8 cellular contexts compared by ENCODE assay signal in genomic region chr9:89497181-89497963, GRCh38. TPM values are rescaled to one million over a fixed set of nuclear protein-coding genes. Genes with fewer than 3 reads are reported as not detected.
A peak's percentile ranks its signal among the peaks of the same experiment; 100 is the strongest.
DNase-seq lines count a peak whose midpoint lies in the region; ATAC-seq and TF ChIP-seq lines count a peak whose summit lies in the region.

No MANE protein-coding gene starts in this region.

- intact Hi-C loops in activated CD4-positive, alpha-beta T cell treated with anti-CD3 and anti-CD28 coated beads, Interleukin-2, amount 10 ng/mL, durations not matched to agents 24 days and 14 days (cut with micrococcal nuclease): loop anchor here (2.0 kb wide), 2 partner anchors 37 to 51 kb away; no protein-coding TSS in a partner anchor

- no peaks in the 10 kb centered on the region for H3K36me3 ChIP-seq in hepatocyte (replicated peaks; ENCODE audit: insufficient read depth, low read depth)
- no peaks in the 10 kb centered on the region for H3K36me3 ChIP-seq in skeletal muscle tissue (ENCODE audit: control insufficient read depth in 3 of 3, insufficient read depth in 3 of 3, low read length in 3 of 3)

- H3K4me1 ChIP-seq in hepatocyte (ENCODE audit: insufficient read depth) (peaks cover 4% of the 10 kb centered on the region), skeletal muscle tissue (ENCODE audit: control insufficient read depth in 3 of 3, insufficient read depth in 3 of 3, low read length in 3 of 3) (peaks cover 43 to 51% (median 47%) of the 10 kb centered on the region in 3 donors)

- ATAC-seq in HG03439 (IDR thresholded peaks at IDR 0.05; ENCODE audit: unreplicated experiment): peak; percentile 39

- no peak for TF ChIP-seq CTCF in hepatocyte (IDR thresholded peaks at IDR 0.05; ENCODE audit: poor library complexity)

- DNase-seq in activated CD4-positive, alpha-beta T cell treated with anti-CD3 and anti-CD28 coated beads, Interleukin-2, amount 10 ng/mL, durations not matched to agents 24 days and 14 days: peak; percentile 85
- no peak for DNase-seq in activated CD4-positive, alpha-beta T cell treated with anti-CD3 and anti-CD28 coated beads for 48 hours
- peak; percentile 36 for DNase-seq in activated naive CD8-positive, alpha-beta T cell treated with anti-CD3 and anti-CD28 coated beads for 36 hours
- DNase-seq in hepatocyte (ENCODE audit: low spot score) (peak; percentile 30), cortex of kidney (lab: John Stamatoyannopoulos, UW) (no peak), superior temporal gyrus (ENCODE audit: extremely low spot score) (no peak)

- H3K9me3 ChIP-seq in hepatocyte (ENCODE audit: low read depth) (no peaks in the 10 kb centered on the region), skeletal muscle tissue (ENCODE audit: control insufficient read depth in 3 of 3, low read length in 3 of 3) (no peaks in the 10 kb centered on the region)

- no peaks in the 10 kb centered on the region for H3K9me3 Mint-ChIP-seq in activated CD4-positive, alpha-beta T cell treated with anti-CD3 and anti-CD28 coated beads, Interleukin-2, amount 10 ng/mL, durations not matched to agents 24 days and 14 days
- H3K9me3 Mint-ChIP-seq in activated naive CD8-positive, alpha-beta T cell treated with anti-CD3 and anti-CD28 coated beads for 36 hours: no peaks in the 10 kb centered on the region

- no peaks in the 10 kb centered on the region for H3K9me2 ChIP-seq in hepatocyte (replicated peaks; ENCODE audit: insufficient read depth)

- peak overlapping the region; percentile 92 for H3K4me3 Mint-ChIP-seq in activated CD4-positive, alpha-beta T cell treated with anti-CD3 and anti-CD28 coated beads, Interleukin-2, amount 10 ng/mL, durations not matched to agents 24 days and 14 days
- H3K4me3 Mint-ChIP-seq in activated naive CD8-positive, alpha-beta T cell treated with anti-CD3 and anti-CD28 coated beads for 36 hours: peak overlapping the region; percentile 89

- H3K27ac ChIP-seq in hepatocyte: peak overlapping the region; percentile 58
- peak overlapping the region; percentile 89 for H3K27ac ChIP-seq in skeletal muscle tissue (ENCODE audit: low read depth, low read length)

- peak overlapping the region; percentile 88 for H3K27ac Mint-ChIP-seq in activated CD4-positive, alpha-beta T cell treated with anti-CD3 and anti-CD28 coated beads, Interleukin-2, amount 10 ng/mL, durations not matched to agents 24 days and 14 days
- peak overlapping the region; percentile 92 for H3K27ac Mint-ChIP-seq in activated naive CD8-positive, alpha-beta T cell treated with anti-CD3 and anti-CD28 coated beads for 36 hours

- H3K27me3 Mint-ChIP-seq in activated CD4-positive, alpha-beta T cell treated with anti-CD3 and anti-CD28 coated beads, Interleukin-2, amount 10 ng/mL, durations not matched to agents 24 days and 14 days: no peaks in the 10 kb centered on the region
- no peaks in the 10 kb centered on the region for H3K27me3 Mint-ChIP-seq in activated naive CD8-positive, alpha-beta T cell treated with anti-CD3 and anti-CD28 coated beads for 36 hours

- H3K4me3 ChIP-seq in hepatocyte (peak overlapping the region; percentile 85), skeletal muscle tissue (ENCODE audit: low read length in 3 of 3) (peak overlapping the region; percentile 69 to 74 (median 70))

- H3K9ac ChIP-seq in skeletal muscle tissue (ENCODE audit: low read depth in 1 of 3, low read length in 3 of 3): peak overlapping the region; percentile 78 to 92 (median 89)

- 8% methylated on average over 21 of the region's 68 CpGs for WGBS in hepatocyte (ENCODE audit: low lambda C conversion rate, missing lambda C conversion rate)

- H3K27me3 ChIP-seq in hepatocyte (no peaks in the 10 kb centered on the region), skeletal muscle tissue (ENCODE audit: control insufficient read depth in 3 of 3, insufficient read depth in 3 of 3, low read length in 3 of 3) (no peaks in the 10 kb centered on the region)

- peaks cover 39% of the 10 kb centered on the region for H3K36me3 Mint-ChIP-seq in activated CD4-positive, alpha-beta T cell treated with anti-CD3 and anti-CD28 coated beads, Interleukin-2, amount 10 ng/mL, durations not matched to agents 24 days and 14 days (ENCODE audit: low read depth)
- H3K36me3 Mint-ChIP-seq in activated naive CD8-positive, alpha-beta T cell treated with anti-CD3 and anti-CD28 coated beads for 36 hours: peaks cover 34% of the 10 kb centered on the region

- peak overlapping the region; percentile 52 for H2AFZ ChIP-seq in hepatocyte

- peaks cover 3% of the 10 kb centered on the region for H4K20me1 ChIP-seq in hepatocyte (ENCODE audit: insufficient read depth, poor library complexity, severe bottlenecking)

- peaks cover 47% of the 10 kb centered on the region for H3K79me2 ChIP-seq in hepatocyte

- H3K4me2 ChIP-seq in hepatocyte: peak overlapping the region; percentile 94

- peaks cover 78% of the 10 kb centered on the region for H3K4me1 Mint-ChIP-seq in activated CD4-positive, alpha-beta T cell treated with anti-CD3 and anti-CD28 coated beads, Interleukin-2, amount 10 ng/mL, durations not matched to agents 24 days and 14 days
- H3K4me1 Mint-ChIP-seq in activated naive CD8-positive, alpha-beta T cell treated with anti-CD3 and anti-CD28 coated beads for 36 hours: peaks cover 68% of the 10 kb centered on the region

RNA-seq across cellular contexts. Expression of gene SEMA4D, which starts 0.5 kb away (rescaled TPM):
- 368 and 370 TPM in 2 replicates for total RNA-seq in activated CD4-positive, alpha-beta T cell treated with anti-CD3 and anti-CD28 coated beads, Interleukin-2, amount 10 ng/mL, durations not matched to agents 24 days and 14 days
- total RNA-seq in activated naive CD8-positive, alpha-beta T cell treated with anti-CD3 and anti-CD28 coated beads for 36 hours: 100 to 1,000 TPM; 239 to 245 TPM
- total RNA-seq in hepatocyte: 9.4 and 10.0 TPM in 2 replicates
- polyA plus RNA-seq in hepatocyte: 10.1 and 10.4 TPM in 2 replicates
- 14.6 TPM for total RNA-seq in skeletal muscle tissue

Comparison
In these comparisons a context has a peak if more than half of its experiments do, and no peak if none do; other contexts are left out.
1. DNase-seq: peak in activated CD4-positive, alpha-beta T cell treated with anti-CD3 and anti-CD28 coated beads, Interleukin-2, amount 10 ng/mL, durations not matched to agents 24 days and 14 days (single experiment), activated naive CD8-positive, alpha-beta T cell treated with anti-CD3 and anti-CD28 coated beads for 36 hours (single experiment) and hepatocyte (single experiment); none in activated CD4-positive, alpha-beta T cell treated with anti-CD3 and anti-CD28 coated beads for 48 hours (single experiment), cortex of kidney (single experiment) and superior temporal gyrus (single experiment).
2. RNA of gene SEMA4D, which starts 0.5 kb away (total RNA-seq): 368 to 370 TPM in activated CD4-positive, alpha-beta T cell treated with anti-CD3 and anti-CD28 coated beads, Interleukin-2, amount 10 ng/mL, durations not matched to agents 24 days and 14 days and 239 to 245 TPM in activated naive CD8-positive, alpha-beta T cell treated with anti-CD3 and anti-CD28 coated beads for 36 hours; 14.6 TPM in skeletal muscle tissue (single experiment) and 9.4 to 10.0 TPM in hepatocyte; every median in the first group is over 10 times any median in the second.